In genomic region chr10:32347363-32347735, GRCh38 we compare ENCODE assay signal across 8 cellular contexts. TPM values are rescaled to one million over a fixed set of nuclear protein-coding genes. Genes with fewer than 3 reads are reported as not detected.
DNase-seq lines count a peak whose midpoint lies in the region; ATAC-seq lines count a peak whose summit lies in the region.

No MANE protein-coding gene starts in this region.

- H3K4me1 ChIP-seq in SJCRH30 (peaks cover 4% of the 10 kb centered on the region; the same call in 1 of the 2 replicates), rectal smooth muscle tissue (ENCODE audit: control insufficient read depth, insufficient read depth, low read length) (peaks cover 14% of the 10 kb centered on the region)

- peak overlapping the region; percentile 73 for H3K9ac ChIP-seq in rectal smooth muscle tissue (ENCODE audit: low read length)

- H3K4me3 ChIP-seq in SJCRH30 (peak overlapping the region; percentile 97), rectal smooth muscle tissue (ENCODE audit: low read length) (peak overlapping the region; percentile 100)

- ATAC-seq in GM18868 (IDR thresholded peaks at IDR 0.05; ENCODE audit: unreplicated experiment) (peak; percentile 10), HG02642 (IDR thresholded peaks at IDR 0.05; ENCODE audit: poor library complexity, unreplicated experiment) (peak; percentile 21)

- H3K9me3 ChIP-seq in SJCRH30 (replicated peaks), result no peaks in the 10 kb centered on the region

- peak overlapping the region; percentile 100 for H3K27ac ChIP-seq in SJCRH30
- peak overlapping the region; percentile 100 for H3K27ac ChIP-seq in rectal smooth muscle tissue (ENCODE audit: low read depth, low read length)

- DNase-seq in SJCRH30, result no peak
- DNase-seq in fibroblast of peridontal ligament (ENCODE audit: extremely low read depth), result peak; percentile 28
- no peak for DNase-seq in cerebellum (ENCODE audit: low spot score)
- DNase-seq in kidney glomerular epithelial cell (lab: John Stamatoyannopoulos, UW), result no peak
- no peak for DNase-seq in NCI-H1930 (lab: John Stamatoyannopoulos, UW)

- peaks cover 26% of the 10 kb centered on the region for H3K36me3 ChIP-seq in SJCRH30
- peaks cover 2% of the 10 kb centered on the region for H3K36me3 ChIP-seq in rectal smooth muscle tissue (ENCODE audit: control insufficient read depth, insufficient read depth, low read length)

- H3K27me3 ChIP-seq in SJCRH30, result no peaks in the 10 kb centered on the region
- no peaks in the 10 kb centered on the region for H3K27me3 ChIP-seq in rectal smooth muscle tissue (ENCODE audit: control insufficient read depth, insufficient read depth, low read length)

RNA-seq across cellular contexts. Expression of gene EPC1, which starts 0.4 kb away (rescaled TPM):
- 22.5 and 29.6 TPM in 2 replicates for total RNA-seq in SJCRH30 (2014; rRNA removed; shearing (Covaris generic))
- total RNA-seq in cerebellum, result 118 TPM
